In genomic region chr6:6583836-6584235, GRCh38 we compare ENCODE assay signal across 15 cellular contexts. TPM values are rescaled to one million over a fixed set of nuclear protein-coding genes. Genes with fewer than 3 reads are reported as not detected.
DNase-seq lines count a peak whose midpoint lies in the region; ATAC-seq, FAIRE-seq and TF ChIP-seq lines count a peak whose summit lies in the region.
"Had no signal": no experiment of that assay in that cellular context is flagged by ENCODE, and none has a peak within 500 bp of the region (broad histone marks: within the 10 kb centered on the region; RNA-seq: fewer than 3 reads in every experiment).

No MANE protein-coding gene starts in this region.

- TF ChIP-seq EP300 in HepG2 (IDR thresholded peaks at IDR 0.05; ENCODE audit: low read depth in 2 of 2, low read length in 2 of 2) (no peak), HepG2 (CRISPR knock-in tag; IDR thresholded peaks at IDR 0.05; ENCODE audit: borderline replicate concordance) (no peak)

- CTCF ChIA-PET in HepG2 (lab: Yijun Ruan, JAX; ENCODE audit: low intra/inter-chr PET ratio, low total read pairs) = no interaction called here
- CTCF ChIA-PET in HEK293 (lab: Yijun Ruan, JAX) = interaction anchor here (0.6 to 1.9 kb wide), 3 partner anchors 27 to 42 kb away, joined by 3 to 7 read pairs (median 3); no protein-coding TSS in a partner anchor

- no peaks in the 10 kb centered on the region for H3K4me1 ChIP-seq in HepG2 (ENCODE audit: insufficient read depth, low read length)
- no peaks in the 10 kb centered on the region for H3K4me1 ChIP-seq in right lobe of liver
- H3K4me1 ChIP-seq in HEK293 (ENCODE audit: control insufficient read depth, insufficient read depth, low read length) = no peaks in the 10 kb centered on the region
- H3K4me1 ChIP-seq in breast epithelium = no peaks in the 10 kb centered on the region
- H3K4me1 ChIP-seq in prostate gland (replicated peaks) = no peaks in the 10 kb centered on the region

- intact Hi-C loops in HepG2 (cut with micrococcal nuclease; ENCODE audit: unreplicated experiment) = no loop called here
- intact Hi-C loops in right lobe of liver (cut with DNase I) = no loop called here
- intact Hi-C loops in breast epithelium (cut with DNase I; ENCODE audit: low total_unique reads) = no loop called here
- intact Hi-C loops in prostate gland (cut with DNase I) = no loop called here

- BruUV-seq in HepG2 (replicated peaks; lab: Mats Ljungman, UMichigan) = no TSS peak

- no peaks in the 10 kb centered on the region for H3K79me2 ChIP-seq in HepG2 (ENCODE audit: insufficient read depth, low read length)

- H3K9me3 ChIP-seq in HepG2 (ENCODE audit: low read length) (no peaks in the 10 kb centered on the region), right lobe of liver (no peaks in the 10 kb centered on the region), HEK293 (ENCODE audit: control insufficient read depth, insufficient read depth, low read depth, low read length) (no peaks in the 10 kb centered on the region), breast epithelium (no peaks in the 10 kb centered on the region), prostate gland (no peaks in the 10 kb centered on the region)
- H3K9me3 ChIP-seq: left lung, tibial artery had no signal

- H3K4me2 ChIP-seq in HepG2 (ENCODE audit: low read depth, low read length) = no peak overlapping the region

- peaks cover 0 to 6% of the 10 kb centered on the region in 2 donors for H3K27me3 Mint-ChIP-seq in natural killer cell treated with Interleukin-12 subunit alpha and Interleukin-12 subunit beta and Interleukin-15 and Interleukin-18, amount 100 ng/mL, for 72 hours

- DNase-seq in HepG2 (ENCODE audit: low spot score) (no peak), right lobe of liver (no peak), RPMI8226 (peak; percentile 47), breast epithelium (ENCODE audit: low spot score in 2 of 2) (no peak), prostate gland (ENCODE audit: low spot score) (no peak), HTR-8/SVneo (ENCODE audit: insufficient read length, low spot score) (no peak)
- DNase-seq in natural killer cell treated with Interleukin-12 subunit alpha and Interleukin-12 subunit beta and Interleukin-15 and Interleukin-18, amount 100 ng/mL, for 72 hours (ENCODE audit: low spot score) = no peak
- DNase-seq: activated gamma-delta T cell; CD4-positive, alpha-beta memory T cell; effector memory CD8-positive, alpha-beta T cell; left lung; NCI-H1417 treated with DMSO at 0.1 percent for 48 hours; tibial artery had no signal

- H3K36me3 ChIP-seq in HepG2 (replicated peaks in 1 of 2; ENCODE audit: control insufficient read depth in 1 of 2, insufficient read depth in 2 of 2, low read length in 2 of 2) (no peaks in the 10 kb centered on the region), right lobe of liver (no peaks in the 10 kb centered on the region), HEK293 (ENCODE audit: control insufficient read depth in 2 of 2, insufficient read depth in 1 of 2, low read length in 2 of 2) (no peaks in the 10 kb centered on the region), breast epithelium (no peaks in the 10 kb centered on the region), prostate gland (no peaks in the 10 kb centered on the region)
- H3K36me3 ChIP-seq: left lung, tibial artery had no signal

- H3K4me3 Mint-ChIP-seq in natural killer cell treated with Interleukin-12 subunit alpha and Interleukin-12 subunit beta and Interleukin-15 and Interleukin-18, amount 100 ng/mL, for 72 hours = peak overlapping the region; percentile 34
- H3K4me3 Mint-ChIP-seq: effector memory CD8-positive, alpha-beta T cell had no signal

- H3K27me3 ChIP-seq in HepG2 (ENCODE audit: control insufficient read depth in 1 of 2, insufficient read depth in 2 of 2, low read length in 2 of 2) (peaks cover 0 to 27% of the 10 kb centered on the region in 2 experiments; a peak in 3 of 5 replicates), right lobe of liver (no peaks in the 10 kb centered on the region), breast epithelium (no peaks in the 10 kb centered on the region), prostate gland (replicated peaks; ENCODE audit: insufficient read depth) (no peaks in the 10 kb centered on the region)
- H3K27me3 ChIP-seq: left lung, tibial artery had no signal

- TF ChIP-seq CTCF in HepG2 (CRISPR knock-in tag; IDR thresholded peaks at IDR 0.05) (no peak), right lobe of liver (IDR thresholded peaks at IDR 0.05) (no peak), HEK293 (tag by site-specific recombination; IDR thresholded peaks at IDR 0.05) (no peak), breast epithelium (IDR thresholded peaks at IDR 0.05) (no peak), prostate gland (IDR thresholded peaks at IDR 0.05) (no peak)

- H3K4me1 Mint-ChIP-seq in natural killer cell treated with Interleukin-12 subunit alpha and Interleukin-12 subunit beta and Interleukin-15 and Interleukin-18, amount 100 ng/mL, for 72 hours (ENCODE audit: low read depth in 2 of 2) = peaks cover 13 to 14% of the 10 kb centered on the region in 2 donors

- no peaks in the 10 kb centered on the region for H3K9me3 Mint-ChIP-seq in natural killer cell treated with Interleukin-12 subunit alpha and Interleukin-12 subunit beta and Interleukin-15 and Interleukin-18, amount 100 ng/mL, for 72 hours

- no peak for TF ChIP-seq POLR2A in HepG2 (IDR thresholded peaks at IDR 0.05; ENCODE audit: insufficient read depth in 1 of 2, low read depth in 2 of 2, low read length in 2 of 2)
- TF ChIP-seq POLR2A in right lobe of liver (IDR thresholded peaks at IDR 0.05) = no peak
- TF ChIP-seq POLR2A in breast epithelium (IDR thresholded peaks at IDR 0.05) = no peak
- TF ChIP-seq POLR2A in prostate gland (IDR thresholded peaks at IDR 0.05) = no peak

- WGBS in HepG2 (ENCODE audit: low lambda C conversion rate) = 3% methylated on average over 2 of the region's 2 CpGs
- 56% methylated on average over 2 of the region's 2 CpGs for WGBS in right lobe of liver (ENCODE audit: insufficient coverage, low coverage, low lambda C conversion rate, missing lambda C conversion rate)
- WGBS in prostate gland = 91% methylated on average over 2 of the region's 2 CpGs

- POLR2A ChIA-PET in HepG2 (lab: Yijun Ruan, JAX) = no interaction called here
- POLR2A ChIA-PET in HEK293 (lab: Yijun Ruan, JAX) = no interaction called here

- no peak overlapping the region for H3K9ac ChIP-seq in HepG2 (ENCODE audit: insufficient read depth, low read depth, low read length)

- no peak for TF ChIP-seq RAD21 in HepG2 (CRISPR knock-in tag; IDR thresholded peaks at IDR 0.05)

- no peaks in the 10 kb centered on the region for H4K20me1 ChIP-seq in HepG2 (ENCODE audit: insufficient read depth, low read length)

- H3K27ac ChIP-seq in HepG2 (ENCODE audit: extremely low read length, insufficient read depth, low read length) = no peak overlapping the region
- H3K27ac ChIP-seq in right lobe of liver = no peak overlapping the region
- H3K27ac ChIP-seq in HEK293 (ENCODE audit: extremely low read depth, low read depth, low read length) = no peak overlapping the region
- H3K27ac ChIP-seq in breast epithelium = no peak overlapping the region
- no peak overlapping the region for H3K27ac ChIP-seq in prostate gland
- H3K27ac ChIP-seq: left lung, tibial artery had no signal

- H3K36me3 Mint-ChIP-seq in natural killer cell treated with Interleukin-12 subunit alpha and Interleukin-12 subunit beta and Interleukin-15 and Interleukin-18, amount 100 ng/mL, for 72 hours = peaks cover 4% of the 10 kb centered on the region

- H3K4me3 ChIP-seq in HepG2 (replicated peaks in 1 of 3; ENCODE audit: insufficient read depth in 1 of 3, low read depth in 2 of 3, low read length in 3 of 3) = no peak overlapping the region
- H3K4me3 ChIP-seq in right lobe of liver = no peak overlapping the region
- H3K4me3 ChIP-seq in HEK293 (ENCODE audit: low read depth, low read length) = no peak overlapping the region
- no peak overlapping the region for H3K4me3 ChIP-seq in breast epithelium
- H3K4me3 ChIP-seq in prostate gland = no peak overlapping the region
- H3K4me3 ChIP-seq: left lung, tibial artery had no signal

- no peak overlapping the region for H3K27ac Mint-ChIP-seq in natural killer cell treated with Interleukin-12 subunit alpha and Interleukin-12 subunit beta and Interleukin-15 and Interleukin-18, amount 100 ng/mL, for 72 hours
- H3K27ac Mint-ChIP-seq: CD4-positive, alpha-beta memory T cell; effector memory CD8-positive, alpha-beta T cell had no signal

- no peak overlapping the region for H2AFZ ChIP-seq in HepG2 (ENCODE audit: low read length)

- FAIRE-seq in HepG2 (lab: Jason Lieb, UNC) (no peak), HTR-8/SVneo (lab: Jason Lieb, UNC) (no peak)

- ATAC-seq in HepG2 (no peak), right lobe of liver (no peak)
- no peak for ATAC-seq in natural killer cell treated with Interleukin-12 subunit alpha and Interleukin-12 subunit beta and Interleukin-15 and Interleukin-18, amount 100 ng/mL, for 72 hours
- ATAC-seq: effector memory CD8-positive, alpha-beta T cell; left lung had no signal

- in situ Hi-C loops in HepG2 (cut with HindIII; ENCODE audit: extremely low pct_ligation_motif_present, low pct_unique_long_range_greater_than_20kb) = no loop called here

RNA-seq across cellular contexts. Expression of gene LY86, which starts 4.7 kb away (rescaled TPM):
- total RNA-seq in HepG2 (2016; rRNA removed; fragmentation: Illumina TruSeq; extraction: Trizol) = not detected in 2 replicates
- total RNA-seq in HepG2 (2016; cell fraction: cytosol; rRNA removed; fragmentation: Illumina TruSeq; extraction: Trizol; ENCODE audit: low read depth) = not detected in 2 replicates
- not detected in 2 replicates for total RNA-seq in HepG2 (2016; cell fraction: insoluble cytoplasmic fraction; rRNA removed; fragmentation: Illumina TruSeq; extraction: Trizol)
- total RNA-seq in HepG2 (2016; cell fraction: membrane; rRNA removed; fragmentation: Illumina TruSeq; extraction: Trizol) = not detected in 2 replicates
- total RNA-seq in HepG2 (2016; cell fraction: nucleus; rRNA removed; fragmentation: Illumina TruSeq; extraction: Trizol) = not detected in 2 replicates
- polyA plus RNA-seq in HepG2 (2011; rRNA removed) = not detected in 2 replicates
- not detected in 2 replicates for polyA plus RNA-seq in HepG2 (2011; cell fraction: cytosol; rRNA removed)
- polyA plus RNA-seq in HepG2 (2011; cell fraction: nucleus; rRNA removed) = not detected in 2 replicates
- not detected in 2 replicates for polyA plus RNA-seq in HepG2 (2012)
- polyA plus RNA-seq in HepG2 (2016; cell fraction: cytosol; fragmentation: Illumina TruSeq; extraction: Trizol; ENCODE audit: low read depth) = not detected in 2 replicates
- polyA plus RNA-seq in HepG2 (2016; cell fraction: insoluble cytoplasmic fraction; fragmentation: Illumina TruSeq; extraction: Trizol; ENCODE audit: low read depth) = not detected in 2 replicates
- not detected in 2 replicates for polyA plus RNA-seq in HepG2 (2016; cell fraction: membrane; fragmentation: Illumina TruSeq; extraction: Trizol; ENCODE audit: low read depth)
- not detected in 2 replicates for polyA plus RNA-seq in HepG2 (2016; cell fraction: nucleus; fragmentation: Illumina TruSeq; extraction: Trizol; ENCODE audit: insufficient read depth, low read depth)
- polyA minus RNA-seq in HepG2 (2011; rRNA and poly(A)+ RNA removed; ENCODE audit: low replicate concordance) = not detected in 2 replicates
- not detected in 2 replicates for polyA minus RNA-seq in HepG2 (2011; cell fraction: cytosol; rRNA and poly(A)+ RNA removed)
- polyA minus RNA-seq in HepG2 (2011; cell fraction: nucleus; rRNA and poly(A)+ RNA removed) = not detected in 2 replicates
- 1 to 10 TPM; 1.2 to 4.3 (median 2.4) TPM for total RNA-seq in right lobe of liver
- under 1 TPM in 1 of 2 donors, not detected in 1; 0.61 TPM for total RNA-seq in natural killer cell treated with Interleukin-12 subunit alpha and Interleukin-12 subunit beta and Interleukin-15 and Interleukin-18, amount 100 ng/mL, for 72 hours
- 1 to 10 TPM; 3.3 to 8.3 (median 3.4) TPM for total RNA-seq in breast epithelium
- 1 to 10 TPM; 1.5 to 7.0 TPM for total RNA-seq in prostate gland
- total RNA-seq: NCI-H460 had no signal
